9 cellular contexts compared by ENCODE assay signal in genomic region chr18:10482985-10483949, GRCh38. TPM values are rescaled to one million over a fixed set of nuclear protein-coding genes. Genes with fewer than 3 reads are reported as not detected.
DNase-seq lines count a peak whose midpoint lies in the region; ATAC-seq, FAIRE-seq and TF ChIP-seq lines count a peak whose summit lies in the region.
"Had no signal": no experiment of that assay in that cellular context is flagged by ENCODE, and none has a peak within 500 bp of the region (broad histone marks: within the 10 kb centered on the region; RNA-seq: fewer than 3 reads in every experiment).

No MANE protein-coding gene starts in this region.

- no peaks in the 10 kb centered on the region for H3K9me3 Mint-ChIP-seq in Caco-2 (ENCODE audit: unreplicated experiment)
- H3K9me3 Mint-ChIP-seq in glutamatergic neuron (ENCODE audit: unreplicated experiment): peaks cover 10% of the 10 kb centered on the region
- H3K9me3 Mint-ChIP-seq in WTC11: no peaks in the 10 kb centered on the region
- no peaks in the 10 kb centered on the region for H3K9me3 Mint-ChIP-seq in MCF 10A (ENCODE audit: unreplicated experiment)

- DNase-seq in GM18507 (ENCODE audit: extremely low spot score, insufficient read length, low read depth) (peak; percentile 46), KBM-7 (peak; percentile 25), left lung (no peak), Caco-2 (no peak), glutamatergic neuron (no peak), WTC11 (ENCODE audit: low spot score) (no peak), MCF 10A (ENCODE audit: unreplicated experiment) (no peak)

- TF ChIP-seq CTCF in left lung (IDR thresholded peaks at IDR 0.05) (no peak), Caco-2 (IDR thresholded peaks at IDR 0.05; ENCODE audit: insufficient read depth in 1 of 2, low read depth in 1 of 2, low read length in 1 of 2, severe bottlenecking in 1 of 2, unreplicated experiment in 1 of 2) (no peak), glutamatergic neuron (IDR thresholded peaks at IDR 0.05; ENCODE audit: partially characterized antibody, unreplicated experiment) (no peak), WTC11 (IDR thresholded peaks at IDR 0.05) (no peak), MCF 10A (IDR thresholded peaks at IDR 0.05; ENCODE audit: unreplicated experiment) (no peak)

- H3K4me1 Mint-ChIP-seq in Caco-2 (ENCODE audit: low read depth, unreplicated experiment) (no peaks in the 10 kb centered on the region), glutamatergic neuron (ENCODE audit: low read depth, unreplicated experiment) (peaks cover 22% of the 10 kb centered on the region), WTC11 (peaks cover 42% of the 10 kb centered on the region), MCF 10A (ENCODE audit: insufficient read depth, unreplicated experiment) (no peaks in the 10 kb centered on the region)

- no peaks in the 10 kb centered on the region for H3K9me3 ChIP-seq in left lung
- H3K9me3 ChIP-seq in Caco-2: no peaks in the 10 kb centered on the region

- H3K27ac ChIP-seq in left lung: no peak overlapping the region

- H3K36me3 ChIP-seq in left lung (peaks cover 0 to 13% of the 10 kb centered on the region in 2 donors), Caco-2 (ENCODE audit: control insufficient read depth, insufficient read depth, low read length) (no peaks in the 10 kb centered on the region)

- intact Hi-C loops in left lung (cut with DNase I): no loop called here
- intact Hi-C loops in Caco-2 (cut with micrococcal nuclease; ENCODE audit: unreplicated experiment): no loop called here
- intact Hi-C loops in MCF 10A (cut with micrococcal nuclease): no loop called here

- BruUV-seq in Caco-2 (replicated peaks; lab: Mats Ljungman, UMichigan): no TSS peak
- BruUV-seq in MCF 10A (replicated peaks; lab: Mats Ljungman, UMichigan): no TSS peak

- CTCF ChIA-PET in Caco-2 (lab: Charles Lee) (interaction anchor here (0.5 kb wide), 1 partner anchor 15 kb away, joined by 3 read pairs; no protein-coding TSS in a partner anchor), WTC11 (lab: Charles Lee) (interaction anchor here (1.1 to 2.1 kb wide), 3 partner anchors 9 to 404 kb away, joined by 3 to 6 read pairs (median 6); no protein-coding TSS in a partner anchor), MCF 10A (lab: Yijun Ruan, JAX) (interaction anchor here (0.6 to 1.2 kb wide), 3 partner anchors 11 to 532 kb away, joined by 3 read pairs; no protein-coding TSS in a partner anchor)

- H3K4me3 Mint-ChIP-seq in Caco-2 (ENCODE audit: unreplicated experiment) (no peak overlapping the region), glutamatergic neuron (ENCODE audit: unreplicated experiment) (no peak overlapping the region), WTC11 (no peak overlapping the region), MCF 10A (ENCODE audit: unreplicated experiment) (no peak overlapping the region)

- peak; percentile 84 for FAIRE-seq in GM18507 (lab: Jason Lieb, UNC)
- FAIRE-seq: colon had no signal

- H3K27ac Mint-ChIP-seq in Caco-2 (ENCODE audit: unreplicated experiment) (no peak overlapping the region), glutamatergic neuron (ENCODE audit: unreplicated experiment) (no peak overlapping the region), WTC11 (no peak overlapping the region), MCF 10A (ENCODE audit: low read depth, unreplicated experiment) (no peak overlapping the region)

- no peaks in the 10 kb centered on the region for H3K36me3 Mint-ChIP-seq in Caco-2 (ENCODE audit: insufficient read depth, unreplicated experiment)
- peaks cover 5% of the 10 kb centered on the region for H3K36me3 Mint-ChIP-seq in glutamatergic neuron (ENCODE audit: unreplicated experiment)
- H3K36me3 Mint-ChIP-seq in WTC11: peaks cover 15% of the 10 kb centered on the region
- H3K36me3 Mint-ChIP-seq in MCF 10A (ENCODE audit: insufficient read depth, unreplicated experiment): peaks cover 1% of the 10 kb centered on the region

- peaks cover 0 to 6% of the 10 kb centered on the region in 2 donors for H3K4me1 ChIP-seq in left lung
- H3K4me1 ChIP-seq in Caco-2: no peaks in the 10 kb centered on the region

- H3K27me3 ChIP-seq in left lung (no peaks in the 10 kb centered on the region), Caco-2 (replicated peaks; ENCODE audit: control insufficient read depth, insufficient read depth, low read length) (no peaks in the 10 kb centered on the region)

- H3K4me3 ChIP-seq in left lung (no peak overlapping the region), Caco-2 (ENCODE audit: low read depth, low read length) (no peak overlapping the region)

- POLR2A ChIA-PET in Caco-2 (lab: Charles Lee): no interaction called here
- POLR2A ChIA-PET in WTC11 (lab: Charles Lee): no interaction called here
- POLR2A ChIA-PET in MCF 10A (lab: Yijun Ruan, JAX): interaction anchor here (0.9 kb wide), 1 partner anchor 25 kb away, joined by 3 read pairs; no protein-coding TSS in a partner anchor

- peak; percentile 85 for ATAC-seq in GM21619 (IDR thresholded peaks at IDR 0.05; ENCODE audit: unreplicated experiment)
- ATAC-seq in left lung: peak; percentile 43
- ATAC-seq in WTC11: no peak

- H3K27me3 Mint-ChIP-seq in Caco-2 (ENCODE audit: insufficient read depth, unreplicated experiment) (no peaks in the 10 kb centered on the region), glutamatergic neuron (ENCODE audit: unreplicated experiment) (peaks cover 2% of the 10 kb centered on the region), WTC11 (ENCODE audit: low read depth) (peaks cover 55% of the 10 kb centered on the region), MCF 10A (ENCODE audit: insufficient read depth, unreplicated experiment) (no peaks in the 10 kb centered on the region)

- in situ Hi-C loops in KBM-7 (cut with MboI; ENCODE audit: low pct_unique_long_range_greater_than_20kb, low sequenced_read_pairs): no loop called here

TF ChIP-seq in WTC11, 78 proteins besides CTCF, POLR2A, EP300 and RAD21:
- no peak for TF ChIP-seq NR2C2 (CRISPR knock-in tag; IDR thresholded peaks at IDR 0.05)

RNA-seq across cellular contexts. Expression of gene APCDD1, which starts 28.8 kb away (rescaled TPM):
- total RNA-seq in left lung (10 to 100 TPM; 27.6 to 49.0 TPM), Caco-2 (2022) (1.5 and 2.0 TPM in 2 replicates), glutamatergic neuron (ENCODE audit: unreplicated experiment) (171 TPM), WTC11 (2021) (5.3 to 7.1 TPM (median 5.5 TPM) in 3 replicates), MCF 10A (2022) (0.37 and 0.54 TPM in 2 replicates)

RNA-seq across cellular contexts. Expression of gene NAPG, which starts 42.6 kb away (rescaled TPM):
- 10 to 100 TPM; 26.8 to 37.7 TPM for total RNA-seq in left lung
- total RNA-seq in Caco-2 (2022): 41.5 and 42.6 TPM in 2 replicates
- 69.7 TPM for total RNA-seq in glutamatergic neuron (ENCODE audit: unreplicated experiment)
- 24.2 to 28.7 TPM (median 25.8 TPM) in 3 replicates for total RNA-seq in WTC11 (2021)
- total RNA-seq in MCF 10A (2022): 31.8 and 32.2 TPM in 2 replicates

Comparison
In these comparisons a context has a peak if more than half of its experiments do, and no peak if none do; other contexts are left out.
1. DNase-seq: peak in GM18507 (single experiment) and KBM-7 (single experiment); none in left lung (0 of 2), Caco-2 (0 of 2), glutamatergic neuron (single experiment), WTC11 (single experiment) and MCF 10A (single experiment).